Comparison of ENCODE assay signal across 1 cellular context in genomic region chr15:96362759-96363678, GRCh38.
TF ChIP-seq lines count a peak whose summit lies in the region.

No MANE protein-coding gene starts in this region.

TF ChIP-seq in H1, 55 proteins besides CTCF, POLR2A, EP300 and RAD21 (continued from another document):
- no peak for TF ChIP-seq ATF3 (IDR thresholded peaks at IDR 0.05; ENCODE audit: insufficient read depth, low read depth, low read length)
- no peak for TF ChIP-seq YY1 (IDR thresholded peaks at IDR 0.05; ENCODE audit: low read depth, low read length)
- TF ChIP-seq EZH2 (IDR thresholded peaks at IDR 0.05; ENCODE audit: low read depth, low read length, severe bottlenecking), result peak; percentile 8
- no peak for TF ChIP-seq FOSL1 (IDR thresholded peaks at IDR 0.05; ENCODE audit: insufficient read depth, low read depth, low read length)
- TF ChIP-seq NRF1 (IDR thresholded peaks at IDR 0.05; ENCODE audit: low read depth, low read length), result no peak
